Comparison of ENCODE assay signal across 26 cellular contexts in the genomic region with DNA sequence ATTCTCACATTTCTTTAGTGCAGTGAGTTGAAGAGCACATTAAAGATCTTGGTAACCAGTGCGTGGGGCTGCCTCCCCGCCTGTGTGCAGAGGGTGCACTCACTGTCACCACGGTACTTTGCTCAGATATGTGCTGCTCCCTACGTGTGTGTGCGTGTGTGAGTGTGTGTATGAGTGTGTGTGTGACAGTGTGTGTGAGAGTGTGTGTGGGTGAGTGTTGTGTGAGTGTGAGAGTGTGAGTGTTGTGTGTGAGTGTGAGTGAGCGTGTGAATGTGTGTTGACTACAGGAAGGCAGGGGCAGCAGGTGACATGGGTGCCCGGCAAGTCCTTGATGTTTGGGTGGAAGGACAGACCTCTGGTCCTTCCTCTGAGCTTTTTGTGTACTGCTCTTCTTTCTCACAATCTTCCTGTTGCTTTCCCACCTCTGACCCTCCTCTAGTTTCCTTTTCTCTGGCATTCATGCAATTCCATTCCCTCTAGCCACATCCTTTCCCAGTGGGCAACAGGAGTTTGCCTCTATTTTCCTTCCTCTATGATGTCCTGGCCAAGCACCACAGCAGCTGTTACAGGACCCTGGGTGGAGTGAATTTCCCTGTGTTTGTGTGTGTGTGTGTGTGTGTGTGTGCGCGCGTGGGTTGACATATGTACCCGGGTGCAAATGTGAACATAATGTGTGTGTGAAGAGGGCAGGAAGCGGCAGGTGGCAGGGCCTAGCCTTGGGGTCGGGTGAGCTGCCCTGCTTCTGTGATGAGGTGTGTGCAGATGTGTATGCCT. TPM values are rescaled to one million over a fixed set of nuclear protein-coding genes. Genes with fewer than 3 reads are reported as not detected.
A peak's percentile ranks its signal among the peaks of the same experiment; 100 is the strongest.
DNase-seq lines count a peak whose midpoint lies in the region; ATAC-seq, FAIRE-seq and TF ChIP-seq lines count a peak whose summit lies in the region.
"Had no signal": no experiment of that assay in that cellular context is flagged by ENCODE, and none has a peak within 500 bp of the region (broad histone marks: within the 10 kb centered on the region; RNA-seq: fewer than 3 reads in every experiment).

No MANE protein-coding gene starts in this region.

- peaks cover 21% of the 10 kb centered on the region for H3K27me3 Mint-ChIP-seq in astrocyte (ENCODE audit: low read depth, unreplicated experiment)
- peaks cover 8% of the 10 kb centered on the region for H3K27me3 Mint-ChIP-seq in glutamatergic neuron (ENCODE audit: unreplicated experiment)

- no peak overlapping the region for H2AFZ ChIP-seq in astrocyte (ENCODE audit: low read depth, low read length)

- H3K27me3 ChIP-seq in astrocyte (ENCODE audit: insufficient read depth, low read length) = peaks cover 3% of the 10 kb centered on the region

- H3K36me3 Mint-ChIP-seq in astrocyte (ENCODE audit: low read depth, unreplicated experiment) (no peaks in the 10 kb centered on the region), glutamatergic neuron (ENCODE audit: unreplicated experiment) (no peaks in the 10 kb centered on the region)
- H3K36me3 Mint-ChIP-seq: activated CD8-positive, alpha-beta memory T cell treated with anti-CD3 and anti-CD28 coated beads, Interleukin-2, amount 10 ng/mL, durations not matched to agents 7 days and 5 days; CD4-positive, CD25-positive, alpha-beta regulatory T cell; type B pancreatic cell had no signal

- no peaks in the 10 kb centered on the region for H4K20me1 ChIP-seq in astrocyte (ENCODE audit: insufficient read depth, low read length)

- no peak for ATAC-seq in activated CD4-positive, CD25-positive, alpha-beta regulatory T cell treated with anti-CD3 and anti-CD28 coated beads, Interleukin-2, amount 50 U/mL, for 24 hours
- no peak for ATAC-seq in esophagus mucosa
- ATAC-seq: activated CD8-positive, alpha-beta memory T cell treated with anti-CD3 and anti-CD28 coated beads, Interleukin-2, amount 10 ng/mL, durations not matched to agents 7 days and 5 days; left lobe of liver had no signal

- FAIRE-seq in astrocyte (lab: Jason Lieb, UNC) = no peak
- FAIRE-seq: RCC 7860 had no signal

- peak overlapping the region; percentile 66 for H3K27ac Mint-ChIP-seq in astrocyte (ENCODE audit: unreplicated experiment)
- H3K27ac Mint-ChIP-seq in glutamatergic neuron (ENCODE audit: unreplicated experiment) = peak overlapping the region; percentile 46
- H3K27ac Mint-ChIP-seq: activated CD8-positive, alpha-beta memory T cell treated with anti-CD3 and anti-CD28 coated beads, Interleukin-2, amount 10 ng/mL, durations not matched to agents 7 days and 5 days; activated naive CD4-positive, alpha-beta T cell treated with anti-CD3 and anti-CD28 coated beads, Interleukin-2, amount 50 U/mL, for 24 hours; activated T-helper 1 cell treated with anti-CD3 and anti-CD28 coated beads, Interleukin-12 subunit alpha, Interleukin-12 subunit beta, Interleukin-2, Interleukin-4 antibody, amounts not matched to agents 30 ng/mL and 10 ng/mL and 1 ng/mL, durations not matched to agents 14 hours and 24 hours and 36 hours; CD4-positive, CD25-positive, alpha-beta regulatory T cell; nephron progenitor cell; type B pancreatic cell had no signal

- no peak overlapping the region for H3K4me3 ChIP-seq in astrocyte (ENCODE audit: insufficient read depth, low read depth, low read length)

- H3K9me3 Mint-ChIP-seq in astrocyte (ENCODE audit: unreplicated experiment) (peaks cover 2% of the 10 kb centered on the region), glutamatergic neuron (ENCODE audit: unreplicated experiment) (peaks cover 8% of the 10 kb centered on the region)
- H3K9me3 Mint-ChIP-seq: activated naive CD4-positive, alpha-beta T cell treated with anti-CD3 and anti-CD28 coated beads, Interleukin-2, amount 50 U/mL, for 24 hours; activated T-helper 1 cell treated with anti-CD3 and anti-CD28 coated beads, Interleukin-12 subunit alpha, Interleukin-12 subunit beta, Interleukin-2, Interleukin-4 antibody, amounts not matched to agents 30 ng/mL and 10 ng/mL and 1 ng/mL, durations not matched to agents 14 hours and 24 hours and 36 hours; CD4-positive, CD25-positive, alpha-beta regulatory T cell; nephron progenitor cell; type B pancreatic cell had no signal

- DNase-seq in activated CD4-positive, CD25-positive, alpha-beta regulatory T cell treated with anti-CD3 and anti-CD28 coated beads, Interleukin-2, amount 50 U/mL, for 72 hours = peak; percentile 4
- DNase-seq in astrocyte (ENCODE audit: low read depth) = no peak
- no peak for DNase-seq in glutamatergic neuron
- DNase-seq in pulmonary artery endothelial cell (ENCODE audit: low read depth, low spot score) = peak; percentile 15
- no peak for DNase-seq in NCI-H1694 treated with DMSO at 0.1 percent for 48 hours (lab: John Stamatoyannopoulos, UW)
- DNase-seq in putamen (ENCODE audit: low spot score) = no peak
- DNase-seq: activated CD4-positive, alpha-beta T cell treated with anti-CD3 and anti-CD28 coated beads, Interleukin-2, amount 50 U/mL, for 1 hour; activated CD8-positive, alpha-beta memory T cell treated with anti-CD3 and anti-CD28 coated beads, Interleukin-2, amount 10 ng/mL, durations not matched to agents 7 days and 5 days; anterior cingulate cortex; caudate nucleus; foreskin fibroblast; NCI-H1048; NCI-H187 treated with DMSO at 0.1 percent for 48 hours; NCI-H526 treated with DMSO at 0.1 percent for 48 hours; T-helper 1 cell had no signal

- no peak overlapping the region for H3K27ac ChIP-seq in astrocyte (ENCODE audit: low read depth, low read length)
- H3K27ac ChIP-seq: 22Rv1 had no signal

- H3K4me2 ChIP-seq in astrocyte (ENCODE audit: low read length) = peak overlapping the region; percentile 38

- H3K79me2 ChIP-seq in astrocyte (ENCODE audit: insufficient read depth, low read length) = no peaks in the 10 kb centered on the region

- no peaks in the 10 kb centered on the region for H3K36me3 ChIP-seq in astrocyte (ENCODE audit: insufficient read depth, low read length)

- H3K9me3 ChIP-seq in astrocyte (ENCODE audit: insufficient read depth, low read depth, low read length) = no peaks in the 10 kb centered on the region

- peaks cover 2% of the 10 kb centered on the region for H3K4me1 ChIP-seq in astrocyte (ENCODE audit: insufficient read depth, low read length)

- no peak for TF ChIP-seq CTCF in astrocyte (IDR thresholded peaks at IDR 0.05; ENCODE audit: insufficient read depth, low read depth, low read length)
- TF ChIP-seq CTCF in glutamatergic neuron (IDR thresholded peaks at IDR 0.05; ENCODE audit: partially characterized antibody, unreplicated experiment) = no peak

- H3K9ac ChIP-seq in astrocyte (ENCODE audit: low read length) = no peak overlapping the region

- H3K4me3 Mint-ChIP-seq in astrocyte (ENCODE audit: unreplicated experiment) (peak overlapping the region; percentile 4), glutamatergic neuron (ENCODE audit: unreplicated experiment) (no peak overlapping the region)
- H3K4me3 Mint-ChIP-seq: activated CD8-positive, alpha-beta memory T cell treated with anti-CD3 and anti-CD28 coated beads, Interleukin-2, amount 10 ng/mL, durations not matched to agents 7 days and 5 days; activated naive CD4-positive, alpha-beta T cell treated with anti-CD3 and anti-CD28 coated beads, Interleukin-2, amount 50 U/mL, for 24 hours; activated T-helper 1 cell treated with anti-CD3 and anti-CD28 coated beads, Interleukin-12 subunit alpha, Interleukin-12 subunit beta, Interleukin-2, Interleukin-4 antibody, amounts not matched to agents 30 ng/mL and 10 ng/mL and 1 ng/mL, durations not matched to agents 14 hours and 24 hours and 36 hours; CD4-positive, CD25-positive, alpha-beta regulatory T cell; nephron progenitor cell; type B pancreatic cell had no signal

- H3K4me1 Mint-ChIP-seq in astrocyte (ENCODE audit: low read depth, unreplicated experiment) = peaks cover 14% of the 10 kb centered on the region
- H3K4me1 Mint-ChIP-seq in glutamatergic neuron (ENCODE audit: low read depth, unreplicated experiment) = peaks cover 41% of the 10 kb centered on the region
- H3K4me1 Mint-ChIP-seq: activated naive CD4-positive, alpha-beta T cell treated with anti-CD3 and anti-CD28 coated beads, Interleukin-2, amount 50 U/mL, for 24 hours had no signal

RNA-seq across cellular contexts. Expression of gene LHX4, which starts 19.8 kb away (rescaled TPM):
- total RNA-seq in astrocyte (0.14 and 0.36 TPM in 2 replicates), glutamatergic neuron (ENCODE audit: unreplicated experiment) (2.1 TPM), pulmonary artery endothelial cell (under 0.01 TPM in 1 of 2 replicates, not detected in the other), esophagus mucosa (0.08 TPM)
- total RNA-seq: activated CD8-positive, alpha-beta memory T cell treated with anti-CD3 and anti-CD28 coated beads, Interleukin-2, amount 10 ng/mL, durations not matched to agents 7 days and 5 days; activated T-helper 1 cell treated with anti-CD3 and anti-CD28 coated beads, Interleukin-12 subunit alpha, Interleukin-12 subunit beta, Interleukin-2, Interleukin-4 antibody, amounts not matched to agents 30 ng/mL and 10 ng/mL and 1 ng/mL, durations not matched to agents 14 hours and 24 hours and 36 hours; CD4-positive, CD25-positive, alpha-beta regulatory T cell; G401 had no signal

Comparison
In these comparisons a context has a peak if more than half of its experiments do, and no peak if none do; other contexts are left out.
1. DNase-seq: peak in activated CD4-positive, CD25-positive, alpha-beta regulatory T cell treated with anti-CD3 and anti-CD28 coated beads, Interleukin-2, amount 50 U/mL, for 72 hours (single experiment) and pulmonary artery endothelial cell (single experiment); none in astrocyte (single experiment), glutamatergic neuron (single experiment), NCI-H1694 treated with DMSO at 0.1 percent for 48 hours (single experiment) and putamen (single experiment).